Comparison of ENCODE assay signal across 14 cellular contexts in genomic region chr7:33805630-33806233, GRCh38.
DNase-seq lines count a peak whose midpoint lies in the region; ATAC-seq and TF ChIP-seq lines count a peak whose summit lies in the region.
"Had no signal": no experiment of that assay in that cellular context is flagged by ENCODE, and none has a peak within 500 bp of the region (broad histone marks: within the 10 kb centered on the region; RNA-seq: fewer than 3 reads in every experiment).

No MANE protein-coding gene starts in this region.

- H3F3A ChIP-seq in PC-3 (ENCODE audit: low read length, unreplicated experiment): no peaks in the 10 kb centered on the region

- H3K9me2 ChIP-seq in PC-3 (replicated peaks; ENCODE audit: low read length): no peaks in the 10 kb centered on the region

- H3K9ac ChIP-seq in PC-3 (ENCODE audit: low read length) (no peak overlapping the region), fibroblast of lung (ENCODE audit: insufficient read depth, low read length) (no peak overlapping the region)

- H4K20me1 ChIP-seq in PC-3 (ENCODE audit: low read length): no peaks in the 10 kb centered on the region
- H4K20me1 ChIP-seq in fibroblast of lung (ENCODE audit: control insufficient read depth, extremely low read depth, insufficient read depth, low read length): no peaks in the 10 kb centered on the region

- CTCF ChIA-PET in PC-3 (lab: Charles Lee): no interaction called here

- H3K4me1 ChIP-seq in PC-3 (ENCODE audit: insufficient read depth, low read length): peaks cover 27% of the 10 kb centered on the region
- peaks cover 6% of the 10 kb centered on the region for H3K4me1 ChIP-seq in fibroblast of lung (ENCODE audit: control insufficient read depth, extremely low read depth, insufficient read depth, low read length)
- peaks cover 48% of the 10 kb centered on the region for H3K4me1 ChIP-seq in mesodermal cell (ENCODE audit: control insufficient read depth, insufficient read depth, low read length, poor library complexity, severe bottlenecking)

- intact Hi-C loops in PC-3 (cut with micrococcal nuclease): no loop called here

- no peak overlapping the region for H2AFZ ChIP-seq in PC-3 (ENCODE audit: low read length)
- no peak overlapping the region for H2AFZ ChIP-seq in fibroblast of lung (ENCODE audit: low read length)

- BruUV-seq in PC-3 (replicated peaks; lab: Mats Ljungman, UMichigan): no TSS peak

- WGBS in mesodermal cell (ENCODE audit: insufficient coverage in 2 of 2), 2 experiments: 79 to 83% methylated on average over 5 to 6 of the region's 7 CpGs

- no peaks in the 10 kb centered on the region for H3K36me3 ChIP-seq in PC-3 (ENCODE audit: low read depth, low read length)
- no peaks in the 10 kb centered on the region for H3K36me3 ChIP-seq in fibroblast of lung (ENCODE audit: control insufficient read depth, insufficient read depth, low read length)
- H3K36me3 ChIP-seq in mesodermal cell (ENCODE audit: control insufficient read depth, insufficient read depth, low read length): no peaks in the 10 kb centered on the region
- H3K36me3 ChIP-seq: BE2C had no signal

- POLR2A ChIA-PET in PC-3 (lab: Charles Lee; ENCODE audit: unreplicated experiment): no interaction called here

- DNase-seq in AG09309 (ENCODE audit: low read depth) (peak; percentile 33), PC-3 (peak; percentile 64), fibroblast of lung (ENCODE audit: low read depth in 2 of 2) (peak; percentile 53 to 80), NCI-H1417 treated with DMSO at 0.1 percent for 48 hours (lab: John Stamatoyannopoulos, UW) (no peak), NCI-H774 (lab: John Stamatoyannopoulos, UW) (no peak), NCI-H526 treated with DMSO at 0.1 percent for 48 hours (lab: John Stamatoyannopoulos, UW) (no peak)
- DNase-seq: activated CD8-positive, alpha-beta memory T cell treated with anti-CD3 and anti-CD28 coated beads, Interleukin-2, amount 50 U/mL, for 4 hours; BE2C; GF-D8; NCI-H526; stimulated activated CD4-positive, alpha-beta T cell treated with anti-CD3 and anti-CD28 coated beads, Interleukin-12 subunit alpha, Interleukin-12 subunit beta, amount 100 ng/mL, for 4 hours had no signal

- H3K27me3 ChIP-seq in PC-3 (ENCODE audit: low read length) (no peaks in the 10 kb centered on the region), fibroblast of lung (ENCODE audit: control insufficient read depth, insufficient read depth, low read length) (no peaks in the 10 kb centered on the region)
- H3K27me3 ChIP-seq: BE2C had no signal

- no peak overlapping the region for H3K4me3 ChIP-seq in AG09309 (ENCODE audit: control insufficient read depth, low read depth, low read length)
- H3K4me3 ChIP-seq in PC-3 (ENCODE audit: low read length): no peak overlapping the region
- no peak overlapping the region for H3K4me3 ChIP-seq in fibroblast of lung (replicated peaks in 1 of 4; ENCODE audit: control extremely low read depth in 1 of 4, insufficient read depth in 1 of 4, low read depth in 3 of 4, low read length in 4 of 4)
- no peak overlapping the region for H3K4me3 ChIP-seq in mesodermal cell (ENCODE audit: extremely low read depth, insufficient read depth, low read length, poor library complexity, severe bottlenecking)

- H3K27ac ChIP-seq in PC-3 (ENCODE audit: low read length) (0 out of 2 replicates have a peak overlapping the region, but pooled peaks have one; percentile 9), fibroblast of lung (ENCODE audit: insufficient read depth, low read length) (no peak overlapping the region), mesodermal cell (ENCODE audit: low read depth, low read length, severe bottlenecking) (peak overlapping the region; percentile 87)
- H3K27ac ChIP-seq: epithelial cell of prostate had no signal

- ATAC-seq in PC-3: peak; percentile 47
- no peak for ATAC-seq in GM19035 (IDR thresholded peaks at IDR 0.05; ENCODE audit: unreplicated experiment)

- H3K4me2 ChIP-seq in PC-3 (ENCODE audit: low read length) (0 out of 2 replicates have a peak overlapping the region, but pooled peaks have one; percentile 1), fibroblast of lung (ENCODE audit: extremely low read depth, insufficient read depth, low read length) (no peak overlapping the region)

- H3K79me2 ChIP-seq in PC-3 (ENCODE audit: low read length) (no peaks in the 10 kb centered on the region), fibroblast of lung (ENCODE audit: control insufficient read depth, insufficient read depth, low read length) (no peaks in the 10 kb centered on the region)

- no peaks in the 10 kb centered on the region for H3K9me3 ChIP-seq in PC-3 (ENCODE audit: low read length)
- no peaks in the 10 kb centered on the region for H3K9me3 ChIP-seq in fibroblast of lung (ENCODE audit: control insufficient read depth, insufficient read depth, low read depth, low read length)
- no peaks in the 10 kb centered on the region for H3K9me3 ChIP-seq in mesodermal cell (ENCODE audit: control insufficient read depth, low read length)
- H3K9me3 ChIP-seq: BE2C had no signal

- TF ChIP-seq CTCF in AG09309 (IDR thresholded peaks at IDR 0.05; ENCODE audit: control insufficient read depth, insufficient read depth, low read depth, low read length, missing control alignments): no peak
- no peak for TF ChIP-seq CTCF in PC-3 (conservative IDR thresholded peaks at IDR 0.05; ENCODE audit: low read depth, low read length)
- TF ChIP-seq CTCF in fibroblast of lung (conservative IDR thresholded peaks at IDR 0.05 in 1 of 2, IDR thresholded peaks at IDR 0.05 in 1 of 2; ENCODE audit: low read depth in 1 of 2, low read length in 2 of 2): no peak

Comparison
In these comparisons a context has a peak if more than half of its experiments do, and no peak if none do; other contexts are left out.
1. DNase-seq: peak in AG09309 (single experiment), PC-3 (single experiment) and fibroblast of lung (2 of 2); none in NCI-H1417 treated with DMSO at 0.1 percent for 48 hours (single experiment), NCI-H774 (single experiment) and NCI-H526 treated with DMSO at 0.1 percent for 48 hours (single experiment).